In the genomic region with DNA sequence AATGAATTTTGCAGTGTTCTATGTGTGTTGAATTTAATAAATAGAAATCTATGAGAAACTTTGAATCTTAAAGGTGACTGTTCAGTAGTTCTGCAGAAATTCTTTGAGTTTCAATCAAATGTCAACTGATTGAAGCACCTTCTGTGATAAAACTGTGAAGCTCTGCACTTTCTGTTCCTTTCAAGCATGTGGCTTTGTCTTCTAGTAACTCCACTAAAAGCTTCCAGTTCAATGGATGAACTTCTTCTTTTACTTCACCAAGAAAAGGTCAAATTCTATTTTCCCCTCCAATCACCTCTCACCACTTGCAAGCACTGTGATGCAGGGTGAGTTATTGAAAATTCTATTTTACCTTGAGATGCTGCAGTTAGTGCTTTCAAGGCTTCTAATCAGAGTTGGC, we compare ENCODE assay signal across 23 cellular contexts.
DNase-seq lines count a peak whose midpoint lies in the region; ATAC-seq, FAIRE-seq and TF ChIP-seq lines count a peak whose summit lies in the region.
"Had no signal": no experiment of that assay in that cellular context is flagged by ENCODE, and none has a peak within 500 bp of the region (broad histone marks: within the 10 kb centered on the region; RNA-seq: fewer than 3 reads in every experiment).

No MANE protein-coding gene starts in this region.

- no TSS peak for BruUV-seq in IMR-90 (replicated peaks; lab: Mats Ljungman, UMichigan)

- H3K27ac Mint-ChIP-seq in activated CD4-positive, alpha-beta T cell treated with anti-CD3 and anti-CD28 coated beads, Interleukin-2, amount 10 ng/mL, durations not matched to agents 24 days and 14 days: peak overlapping the region; percentile 17
- H3K27ac Mint-ChIP-seq in activated T-helper 2 cell treated with anti-CD3 and anti-CD28 coated beads, Interferon-gamma antibody, Interleukin-2, Interleukin-4, amounts not matched to agents 10 μg/mL and 5 μg/mL and 100 μg/mL, durations not matched to agents 14 hours and 24 hours and 36 hours: peak overlapping the region; percentile 72

- ATAC-seq in A549 (no peak), IMR-90 (ENCODE audit: low read depth) (no peak), GM18861 (IDR thresholded peaks at IDR 0.05; ENCODE audit: unreplicated experiment) (no peak)
- ATAC-seq: HepG2, K562 had no signal

- H2AK9ac ChIP-seq in IMR-90 (replicated peaks; ENCODE audit: low read depth, low read length, poor library complexity): no peak overlapping the region

- peaks cover 3% of the 10 kb centered on the region for H3K36me3 Mint-ChIP-seq in activated CD4-positive, alpha-beta T cell treated with anti-CD3 and anti-CD28 coated beads, Interleukin-2, amount 10 ng/mL, durations not matched to agents 24 days and 14 days (ENCODE audit: low read depth)
- peaks cover 14% of the 10 kb centered on the region for H3K36me3 Mint-ChIP-seq in activated T-helper 2 cell treated with anti-CD3 and anti-CD28 coated beads, Interferon-gamma antibody, Interleukin-2, Interleukin-4, amounts not matched to agents 10 μg/mL and 5 μg/mL and 100 μg/mL, durations not matched to agents 14 hours and 24 hours and 36 hours (ENCODE audit: low read depth)

- H3K4ac ChIP-seq in IMR-90 (ENCODE audit: low read depth, low read length): peak overlapping the region; percentile 2; the same call in 1 of the 2 replicates

- no peak for TF ChIP-seq RAD21 in A549 (conservative IDR thresholded peaks at IDR 0.05 in 1 of 2, IDR thresholded peaks at IDR 0.05 in 1 of 2)
- TF ChIP-seq RAD21 in IMR-90 (IDR thresholded peaks at IDR 0.05; ENCODE audit: low read length): no peak

- no peak overlapping the region for H2AK5ac ChIP-seq in IMR-90 (ENCODE audit: low read depth, low read length)

- no peak overlapping the region for H4K91ac ChIP-seq in IMR-90 (ENCODE audit: insufficient read depth, low read depth, low read length)

- H3K9me3 ChIP-seq in A549: peaks cover 12% of the 10 kb centered on the region; the same call in 2 of the 3 replicates
- H3K9me3 ChIP-seq in IMR-90 (ENCODE audit: control insufficient read depth, insufficient read depth, low read length): peaks cover 3% of the 10 kb centered on the region; the same call in 1 of the 2 replicates
- H3K9me3 ChIP-seq: BLaER1, SJSA1 had no signal

- no peak for FAIRE-seq in A549 (lab: Jason Lieb, UNC)
- FAIRE-seq: HepG2, K562 had no signal

- H3K56ac ChIP-seq in IMR-90 (ENCODE audit: extremely low read depth, insufficient read depth, low read length): no peak overlapping the region

- H3K27me3 ChIP-seq in IMR-90 (ENCODE audit: control insufficient read depth, insufficient read depth, low read length): no peaks in the 10 kb centered on the region
- H3K27me3 ChIP-seq: BLaER1, SJSA1 had no signal

- H3K18ac ChIP-seq in IMR-90 (ENCODE audit: low read depth, low read length): peak overlapping the region; percentile 41; the same call in 1 of the 2 replicates

- TF ChIP-seq CTCF in A549 (IDR thresholded peaks at IDR 0.05) (no peak), IMR-90 (conservative IDR thresholded peaks at IDR 0.05; ENCODE audit: low read depth, low read length) (no peak)

- no peak overlapping the region for H4K5ac ChIP-seq in IMR-90 (ENCODE audit: low read depth, low read length)

- peaks cover 13% of the 10 kb centered on the region for H3K4me1 Mint-ChIP-seq in activated CD4-positive, alpha-beta T cell treated with anti-CD3 and anti-CD28 coated beads, Interleukin-2, amount 10 ng/mL, durations not matched to agents 24 days and 14 days
- H3K4me1 Mint-ChIP-seq in activated T-helper 2 cell treated with anti-CD3 and anti-CD28 coated beads, Interferon-gamma antibody, Interleukin-2, Interleukin-4, amounts not matched to agents 10 μg/mL and 5 μg/mL and 100 μg/mL, durations not matched to agents 14 hours and 24 hours and 36 hours (ENCODE audit: low read depth): peaks cover 42% of the 10 kb centered on the region

- in situ Hi-C loops in IMR-90 (cut with MboI; ENCODE audit: low sequenced_read_pairs): no loop called here

- H4K20me1 ChIP-seq in IMR-90 (ENCODE audit: insufficient read depth, low read length): no peaks in the 10 kb centered on the region
- H4K20me1 ChIP-seq: BLaER1 had no signal

- H3K27ac ChIP-seq in A549 (peak overlapping the region; percentile 74 to 79), IMR-90 (ENCODE audit: insufficient read depth, low read length) (no peak overlapping the region)
- H3K27ac ChIP-seq: BLaER1, PC-9, SJSA1 had no signal

- H3K4me1 ChIP-seq in A549 (peaks cover 58% of the 10 kb centered on the region), IMR-90 (ENCODE audit: control insufficient read depth, insufficient read depth, low read length) (peaks cover 2% of the 10 kb centered on the region)
- H3K4me1 ChIP-seq: BLaER1 had no signal

- H3K27me3 Mint-ChIP-seq in activated CD4-positive, alpha-beta T cell treated with anti-CD3 and anti-CD28 coated beads, Interleukin-2, amount 10 ng/mL, durations not matched to agents 24 days and 14 days: no peaks in the 10 kb centered on the region
- H3K27me3 Mint-ChIP-seq in activated T-helper 2 cell treated with anti-CD3 and anti-CD28 coated beads, Interferon-gamma antibody, Interleukin-2, Interleukin-4, amounts not matched to agents 10 μg/mL and 5 μg/mL and 100 μg/mL, durations not matched to agents 14 hours and 24 hours and 36 hours (ENCODE audit: low read depth): no peaks in the 10 kb centered on the region
- H3K27me3 Mint-ChIP-seq: CD4-positive, CD25-positive, alpha-beta regulatory T cell had no signal

- H3K36me3 ChIP-seq in IMR-90 (ENCODE audit: control insufficient read depth, insufficient read depth, low read length): no peaks in the 10 kb centered on the region
- H3K36me3 ChIP-seq: BLaER1, SJSA1 had no signal

- no peak for DNase-seq in activated CD4-positive, alpha-beta T cell treated with anti-CD3 and anti-CD28 coated beads, Interleukin-2, amount 10 ng/mL, durations not matched to agents 24 days and 14 days
- DNase-seq in activated CD4-positive, alpha-beta T cell treated with anti-CD3 and anti-CD28 coated beads, Interleukin-2, amount 50 U/mL, for 1 hour: no peak
- DNase-seq in A549 (ENCODE audit: low read depth in 1 of 2, low spot score in 1 of 2) (no peak), IMR-90 (no peak), globus pallidus (ENCODE audit: low spot score) (no peak)
- no peak for DNase-seq in activated T-helper 2 cell treated with anti-CD3 and anti-CD28 coated beads, Interferon-gamma antibody, Interleukin-2, Interleukin-4, amounts not matched to agents 10 μg/mL and 5 μg/mL and 100 μg/mL, durations not matched to agents 14 hours and 24 hours and 36 hours (ENCODE audit: low spot score)
- no peak for DNase-seq in activated CD8-positive, alpha-beta memory T cell treated with anti-CD3 and anti-CD28 coated beads, Interleukin-2, amount 50 U/mL, for 48 hours
- DNase-seq: H7; MV-4-11; NCI-H1105 treated with DMSO at 0.1 percent for 48 hours; NCI-H2029; NCI-H446; NCI-H524 treated with DMSO at 0.1 percent for 48 hours; NCI-H774; NK-92 treated with Interleukin-12 subunit alpha and Interleukin-12 subunit beta, amount 100 ng/mL, for 24 hours; PC-9; Right ventricle myocardium superior had no signal

- peak overlapping the region; percentile 16 for H2BK20ac ChIP-seq in IMR-90 (ENCODE audit: low read depth, low read length)

- no peak overlapping the region for H2BK5ac ChIP-seq in IMR-90 (ENCODE audit: low read depth, low read length, poor library complexity, severe bottlenecking)

- no peaks in the 10 kb centered on the region for H3K79me1 ChIP-seq in IMR-90 (ENCODE audit: low read depth in 1 of 2, low read length in 2 of 2)

- peak overlapping the region; percentile 19; the same call in 1 of the 3 replicates for H2BK15ac ChIP-seq in IMR-90 (ENCODE audit: low read depth, low read length)

- no peak overlapping the region for H4K8ac ChIP-seq in IMR-90 (ENCODE audit: low read depth in 2 of 2, low read length in 2 of 2)

- peaks cover 8% of the 10 kb centered on the region for H3K9me3 Mint-ChIP-seq in activated CD4-positive, alpha-beta T cell treated with anti-CD3 and anti-CD28 coated beads, Interleukin-2, amount 10 ng/mL, durations not matched to agents 24 days and 14 days
- peaks cover 10% of the 10 kb centered on the region for H3K9me3 Mint-ChIP-seq in activated T-helper 2 cell treated with anti-CD3 and anti-CD28 coated beads, Interferon-gamma antibody, Interleukin-2, Interleukin-4, amounts not matched to agents 10 μg/mL and 5 μg/mL and 100 μg/mL, durations not matched to agents 14 hours and 24 hours and 36 hours

- TF ChIP-seq EP300 in A549 (IDR thresholded peaks at IDR 0.05): no peak

- H3K9ac ChIP-seq in IMR-90 (ENCODE audit: low read depth, low read length): no peak overlapping the region
- H3K9ac ChIP-seq: BLaER1 had no signal

- POLR2A ChIA-PET in A549 (lab: Yijun Ruan, JAX): no interaction called here
- POLR2A ChIA-PET in IMR-90 (lab: Charles Lee; ENCODE audit: unreplicated experiment): no interaction called here

- peak overlapping the region; percentile 63; the same call in 2 of the 3 replicates for H3K4me2 ChIP-seq in A549
- H3K4me2 ChIP-seq in IMR-90 (ENCODE audit: low read depth, low read length): no peak overlapping the region
- H3K4me2 ChIP-seq: BLaER1, PC-9 had no signal

- peak overlapping the region; percentile 42; the same call in 1 of the 2 replicates for H3K23ac ChIP-seq in IMR-90 (ENCODE audit: low read depth, low read length)

- H3K4me3 ChIP-seq in A549 (no peak overlapping the region), IMR-90 (ENCODE audit: insufficient read depth, low read depth, low read length) (no peak overlapping the region)
- H3K4me3 ChIP-seq: BLaER1, K562, PC-9, SJSA1 had no signal

- H3K9me1 ChIP-seq in IMR-90 (ENCODE audit: insufficient read depth, low read length): peaks cover 4% of the 10 kb centered on the region

- CTCF ChIA-PET in A549 (lab: Yijun Ruan, JAX): no interaction called here
- CTCF ChIA-PET in IMR-90 (lab: Yijun Ruan, JAX): no interaction called here

- H2BK120ac ChIP-seq in IMR-90 (ENCODE audit: low read depth, low read length): peak overlapping the region; percentile 16

- H3K14ac ChIP-seq in IMR-90 (replicated peaks; ENCODE audit: low read depth, low read length): no peak overlapping the region

- no peak overlapping the region for H2AFZ ChIP-seq in IMR-90 (replicated peaks; ENCODE audit: low read length, poor library complexity)
- H2AFZ ChIP-seq: PC-9 had no signal

- intact Hi-C loops in activated CD4-positive, alpha-beta T cell treated with anti-CD3 and anti-CD28 coated beads, Interleukin-2, amount 10 ng/mL, durations not matched to agents 24 days and 14 days (cut with micrococcal nuclease): loop anchor here (1.0 to 10.0 kb wide), 5 partner anchors 103 to 287 kb away; no protein-coding TSS in a partner anchor
- intact Hi-C loops in IMR-90 (cut with micrococcal nuclease): no loop called here
- intact Hi-C loops in activated T-helper 2 cell treated with anti-CD3 and anti-CD28 coated beads, Interferon-gamma antibody, Interleukin-2, Interleukin-4, amounts not matched to agents 10 μg/mL and 5 μg/mL and 100 μg/mL, durations not matched to agents 14 hours and 24 hours and 36 hours (cut with micrococcal nuclease): loop anchor here (1.0 to 10.0 kb wide), 12 partner anchors 23 to 1167 kb away; no protein-coding TSS in a partner anchor

- TF ChIP-seq POLR2A in A549 (IDR thresholded peaks at IDR 0.05; ENCODE audit: low read length): no peak
- TF ChIP-seq POLR2A in IMR-90 (IDR thresholded peaks at IDR 0.05; ENCODE audit: low read depth, low read length): no peak

- no peak overlapping the region for H3K4me3 Mint-ChIP-seq in activated CD4-positive, alpha-beta T cell treated with anti-CD3 and anti-CD28 coated beads, Interleukin-2, amount 10 ng/mL, durations not matched to agents 24 days and 14 days
- H3K4me3 Mint-ChIP-seq in activated T-helper 2 cell treated with anti-CD3 and anti-CD28 coated beads, Interferon-gamma antibody, Interleukin-2, Interleukin-4, amounts not matched to agents 10 μg/mL and 5 μg/mL and 100 μg/mL, durations not matched to agents 14 hours and 24 hours and 36 hours (ENCODE audit: low read depth): no peak overlapping the region
- H3K4me3 Mint-ChIP-seq: CD4-positive, CD25-positive, alpha-beta regulatory T cell had no signal

- dilution Hi-C loops in IMR-90 (cut with HindIII; ENCODE audit: low sequenced_read_pairs, unreplicated experiment): no loop called here
